Comparison of ENCODE assay signal across 10 cellular contexts in genomic region chr11:61963016-61963281, GRCh38.
DNase-seq lines count a peak whose midpoint lies in the region; ATAC-seq and TF ChIP-seq lines count a peak whose summit lies in the region.
"Had no signal": no experiment of that assay in that cellular context is flagged by ENCODE, and none has a peak within 500 bp of the region (broad histone marks: within the 10 kb centered on the region; RNA-seq: fewer than 3 reads in every experiment).

No MANE protein-coding gene starts in this region.

- H4K20me1 ChIP-seq in BLaER1: peaks cover 36% of the 10 kb centered on the region

- H3K4me1 ChIP-seq in BLaER1 (peaks cover 47% of the 10 kb centered on the region), parathyroid adenoma (peaks cover 6% of the 10 kb centered on the region)

- H3K36me3 ChIP-seq in BLaER1 (peaks cover 25% of the 10 kb centered on the region), parathyroid adenoma (ENCODE audit: control insufficient read depth, insufficient read depth, low read length) (no peaks in the 10 kb centered on the region)

- H3K27ac ChIP-seq in BLaER1 (peak overlapping the region; percentile 75), epithelial cell of prostate (peak overlapping the region; percentile 99), parathyroid adenoma (peak overlapping the region; percentile 99)
- H3K27ac ChIP-seq: SJSA1 had no signal

- H2AFZ ChIP-seq in parathyroid adenoma: no peak overlapping the region

- H3K9ac ChIP-seq in BLaER1 (peak overlapping the region; percentile 30), parathyroid adenoma (no peak overlapping the region)

- DNase-seq in LoVo (ENCODE audit: low spot score): peak; percentile 65
- no peak for DNase-seq in epithelial cell of prostate (ENCODE audit: low read depth, low spot score)
- no peak for DNase-seq in NCI-H526 (lab: John Stamatoyannopoulos, UW)
- DNase-seq in Kasumi-1 (lab: John Stamatoyannopoulos, UW): no peak
- DNase-seq in NCI-H82 treated with DMSO at 0.1 percent for 48 hours (lab: John Stamatoyannopoulos, UW; ENCODE audit: unreplicated experiment): no peak
- DNase-seq: stimulated activated CD4-positive, alpha-beta T cell treated with anti-CD3 and anti-CD28 coated beads, Interleukin-4, amount 100 ng/mL, for 4 hours had no signal

- H3K4me3 ChIP-seq in BLaER1 (peak overlapping the region; percentile 9; the same call in 1 of the 2 replicates), parathyroid adenoma (ENCODE audit: low read depth, low read length) (no peak overlapping the region)
- H3K4me3 ChIP-seq: SJSA1 had no signal

- H3K27me3 ChIP-seq in BLaER1: no peaks in the 10 kb centered on the region
- H3K27me3 ChIP-seq in parathyroid adenoma (ENCODE audit: control insufficient read depth, insufficient read depth, low read length): no peaks in the 10 kb centered on the region
- H3K27me3 ChIP-seq: SJSA1 had no signal

- TF ChIP-seq CTCF in parathyroid adenoma (IDR thresholded peaks at IDR 0.05): no peak

- peaks cover 9% of the 10 kb centered on the region for H3K79me2 ChIP-seq in parathyroid adenoma

- H3K4me2 ChIP-seq in BLaER1: peak overlapping the region; percentile 96
- no peak overlapping the region for H3K4me2 ChIP-seq in parathyroid adenoma (ENCODE audit: low read length)

- H3K9me3 ChIP-seq in BLaER1: no peaks in the 10 kb centered on the region
- no peaks in the 10 kb centered on the region for H3K9me3 ChIP-seq in parathyroid adenoma (ENCODE audit: control insufficient read depth, low read length)
- H3K9me3 ChIP-seq: SJSA1 had no signal

- ATAC-seq in HG02938 (IDR thresholded peaks at IDR 0.05; ENCODE audit: unreplicated experiment): no peak
